In genomic region chr6:43817192-43817591, GRCh38 we compare ENCODE assay signal across 8 cellular contexts. TPM values are rescaled to one million over a fixed set of nuclear protein-coding genes. Genes with fewer than 3 reads are reported as not detected.
DNase-seq lines count a peak whose midpoint lies in the region; ATAC-seq, FAIRE-seq and TF ChIP-seq lines count a peak whose summit lies in the region.

No MANE protein-coding gene starts in this region.

- BruUV-seq in Panc1 (replicated peaks; lab: Mats Ljungman, UMichigan) = no TSS peak

- intact Hi-C loops in Right ventricle myocardium inferior (cut with DNase I) = no loop called here
- intact Hi-C loops in cardiac septum (cut with DNase I) = loop anchor here (2.0 kb wide), 1 partner anchor 48 kb away; no protein-coding TSS in a partner anchor
- intact Hi-C loops in Panc1 (cut with micrococcal nuclease; ENCODE audit: unreplicated experiment) = no loop called here

- POLR2A ChIA-PET in Panc1 (lab: Charles Lee) = no interaction called here

- TF ChIP-seq CTCF in Panc1 (IDR thresholded peaks at IDR 0.05) = no peak; the same call in 1 of the 2 replicates
- TF ChIP-seq CTCF in progenitor cell of endocrine pancreas (IDR thresholded peaks at IDR 0.05; ENCODE audit: unreplicated experiment) = peak; percentile 43

- H3K9me3 ChIP-seq in Panc1 (ENCODE audit: control insufficient read depth, insufficient read depth, low read depth, low read length) = no peaks in the 10 kb centered on the region

- H3K36me3 ChIP-seq in Panc1 (ENCODE audit: control insufficient read depth, insufficient read depth, low read length) = no peaks in the 10 kb centered on the region

- H3K27me3 ChIP-seq in Panc1 (ENCODE audit: control insufficient read depth, insufficient read depth, low read length) = no peaks in the 10 kb centered on the region

- H3K9me3 Mint-ChIP-seq in progenitor cell of endocrine pancreas (ENCODE audit: low read depth) = no peaks in the 10 kb centered on the region

- peaks cover 3% of the 10 kb centered on the region for H3K27me3 Mint-ChIP-seq in progenitor cell of endocrine pancreas

- peaks cover 28% of the 10 kb centered on the region for H3K4me1 Mint-ChIP-seq in progenitor cell of endocrine pancreas (ENCODE audit: low read depth)

- no peak for FAIRE-seq in frontal cortex (lab: Jason Lieb, UNC)

- H3K27ac Mint-ChIP-seq in progenitor cell of endocrine pancreas = no peak overlapping the region

- H3K36me3 Mint-ChIP-seq in progenitor cell of endocrine pancreas (ENCODE audit: insufficient read depth) = no peaks in the 10 kb centered on the region

- peak; percentile 95 for ATAC-seq in Right ventricle myocardium inferior
- peak; percentile 92 for ATAC-seq in Panc1
- no peak for ATAC-seq in GM21367 (IDR thresholded peaks at IDR 0.05; ENCODE audit: unreplicated experiment)
- no peak for ATAC-seq in HG03521 (IDR thresholded peaks at IDR 0.05; ENCODE audit: unreplicated experiment)

- H3K4me3 ChIP-seq in Panc1 (ENCODE audit: low read depth in 2 of 2, low read length in 2 of 2) = no peak overlapping the region

- no peak overlapping the region for H3K4me3 Mint-ChIP-seq in progenitor cell of endocrine pancreas (ENCODE audit: low read depth)

- H3K4me1 ChIP-seq in Panc1 (ENCODE audit: control insufficient read depth, insufficient read depth, low read length) = no peaks in the 10 kb centered on the region

- DNase-seq in Right ventricle myocardium inferior (ENCODE audit: missing footprints) = no peak
- DNase-seq in cardiac septum (ENCODE audit: low spot score) = no peak
- DNase-seq in Panc1 (ENCODE audit: low read depth, low spot score) = no peak
- peak; percentile 41 for DNase-seq in dermis blood vessel endothelial cell
- no peak for DNase-seq in progenitor cell of endocrine pancreas (ENCODE audit: low spot score, unreplicated experiment)
- DNase-seq in frontal cortex (ENCODE audit: low spot score in 2 of 2) = no peak

- in situ Hi-C loops in Panc1 (cut with HindIII; ENCODE audit: low pct_unique_long_range_greater_than_20kb, low sequenced_read_pairs) = no loop called here

- CTCF ChIA-PET in Panc1 (lab: Charles Lee) = no interaction called here

- no peak overlapping the region for H3K27ac ChIP-seq in Panc1 (ENCODE audit: low read length)

RNA-seq across cellular contexts. Expression of gene VEGFA, which starts 47.2 kb away (rescaled TPM):
- total RNA-seq in Right ventricle myocardium inferior (242 TPM), cardiac septum (233 TPM), Panc1 (2021; ENCODE audit: unreplicated experiment) (98.7 TPM), dermis blood vessel endothelial cell (5.8 and 10.9 TPM in 2 replicates), progenitor cell of endocrine pancreas (243 and 267 TPM in 2 replicates), frontal cortex (15.5 TPM)
- polyA plus RNA-seq in Panc1 (2012; ENCODE audit: insufficient read length) = 118 TPM

Comparison
In these comparisons a context has a peak if more than half of its experiments do, and no peak if none do; other contexts are left out.
1. ATAC-seq: peak in Right ventricle myocardium inferior (single experiment) and Panc1 (single experiment); none in GM21367 (single experiment) and HG03521 (single experiment).